In genomic region chr7:7817748-7818147, GRCh38 we compare ENCODE assay signal across 28 cellular contexts.
DNase-seq lines count a peak whose midpoint lies in the region; ATAC-seq and TF ChIP-seq lines count a peak whose summit lies in the region.
"Had no signal": no experiment of that assay in that cellular context is flagged by ENCODE, and none has a peak within 500 bp of the region (broad histone marks: within the 10 kb centered on the region; RNA-seq: fewer than 3 reads in every experiment).

No MANE protein-coding gene starts in this region.

- no peaks in the 10 kb centered on the region for H3K36me3 ChIP-seq in CD8-positive, alpha-beta memory T cell (ENCODE audit: insufficient read depth, low read length)
- H3K36me3 ChIP-seq in BE2C, result no peaks in the 10 kb centered on the region; the same call in 1 of the 2 replicates
- H3K36me3 ChIP-seq: cardiac muscle cell, lower lobe of right lung, ovary, Peyer's patch had no signal

- H3K4me3 Mint-ChIP-seq in CD8-positive, alpha-beta memory T cell, result peak overlapping the region in 6 of 7 donors; percentile 6 to 74 (median 40)
- no peak overlapping the region for H3K4me3 Mint-ChIP-seq in activated CD8-positive, alpha-beta T cell treated with anti-CD3 and anti-CD28 coated beads for 36 hours
- peak overlapping the region; percentile 30 for H3K4me3 Mint-ChIP-seq in natural killer cell
- H3K4me3 Mint-ChIP-seq: activated T-cell treated with anti-CD3 and anti-CD28 coated beads, Interleukin-2, amount 50 U/mL, for 24 hours; CD14-positive monocyte; GM23338 had no signal

- H3K9me3 ChIP-seq in CD8-positive, alpha-beta memory T cell (ENCODE audit: low read length), result no peaks in the 10 kb centered on the region
- no peaks in the 10 kb centered on the region for H3K9me3 ChIP-seq in BE2C
- H3K9me3 ChIP-seq: lower lobe of right lung, ovary, Peyer's patch had no signal

- H3K27ac ChIP-seq in CD8-positive, alpha-beta memory T cell (ENCODE audit: low read depth, low read length), result no peak overlapping the region
- H3K27ac ChIP-seq: cardiac muscle cell, coronary artery, epithelial cell of prostate, hepatocyte, lower lobe of right lung, ovary had no signal

- CTCF ChIA-PET in CD8-positive, alpha-beta memory T cell (lab: Charles Lee), result no interaction called here
- CTCF ChIA-PET in activated CD8-positive, alpha-beta T cell treated with anti-CD3 and anti-CD28 coated beads for 36 hours (lab: Charles Lee), result no interaction called here

- H3K4me1 Mint-ChIP-seq in CD8-positive, alpha-beta memory T cell, result peaks cover 44 to 47% (median 46%) of the 10 kb centered on the region in 3 donors
- H3K4me1 Mint-ChIP-seq in activated CD8-positive, alpha-beta T cell treated with anti-CD3 and anti-CD28 coated beads for 36 hours (ENCODE audit: low read depth), result peaks cover 28% of the 10 kb centered on the region
- H3K4me1 Mint-ChIP-seq in natural killer cell, result peaks cover 45% of the 10 kb centered on the region in 2 donors

- POLR2A ChIA-PET in CD8-positive, alpha-beta memory T cell (lab: Charles Lee), result no interaction called here
- POLR2A ChIA-PET in activated CD8-positive, alpha-beta T cell treated with anti-CD3 and anti-CD28 coated beads for 36 hours (lab: Charles Lee), result interaction anchor here (1.2 kb wide), 1 partner anchor 127 kb away, joined by 3 read pairs; no protein-coding TSS in a partner anchor

- peak in 1 of 5 donors; percentile 24 for DNase-seq in CD8-positive, alpha-beta memory T cell
- no peak for DNase-seq in activated CD8-positive, alpha-beta T cell treated with anti-CD3 and anti-CD28 coated beads for 36 hours
- DNase-seq in natural killer cell, result no peak
- no peak for DNase-seq in BE2C
- DNase-seq in GM19240 (ENCODE audit: insufficient read length, low spot score), result no peak
- DNase-seq: activated CD4-positive, alpha-beta T cell treated with anti-CD3 and anti-CD28 coated beads for 4 hours; activated gamma-delta T cell; activated T-cell treated with anti-CD3 and anti-CD28 coated beads, Interleukin-2, amount 50 U/mL, for 24 hours; effector CD8-positive, alpha-beta T cell; lower lobe of right lung; NCI-H1105 treated with DMSO at 0.1 percent for 48 hours; NCI-H2081 treated with DMSO at 0.1 percent for 48 hours; NCI-H345; NCI-H69; ovary; Peyer's patch; SHP77; stimulated activated CD4-positive, alpha-beta T cell treated with anti-CD3 and anti-CD28 coated beads, Interleukin-4, amount 100 ng/mL, for 24 hours; substantia nigra; trophoblast cell had no signal

- no peak for TF ChIP-seq CTCF in activated CD8-positive, alpha-beta T cell treated with anti-CD3 and anti-CD28 coated beads for 36 hours (IDR thresholded peaks at IDR 0.05)
- TF ChIP-seq CTCF in natural killer cell (IDR thresholded peaks at IDR 0.05) (no peak), BE2C (IDR thresholded peaks at IDR 0.05; ENCODE audit: low read depth, low read length) (no peak)

- no peaks in the 10 kb centered on the region for H3K9me3 Mint-ChIP-seq in CD8-positive, alpha-beta memory T cell
- H3K9me3 Mint-ChIP-seq in activated CD8-positive, alpha-beta T cell treated with anti-CD3 and anti-CD28 coated beads for 36 hours, result peaks cover 4% of the 10 kb centered on the region
- H3K9me3 Mint-ChIP-seq in natural killer cell, result no peaks in the 10 kb centered on the region
- H3K9me3 Mint-ChIP-seq: activated T-cell treated with anti-CD3 and anti-CD28 coated beads, Interleukin-2, amount 50 U/mL, for 24 hours; GM23338 had no signal

- peak overlapping the region in 7 of 8 donors; percentile 20 to 83 (median 59) for H3K27ac Mint-ChIP-seq in CD8-positive, alpha-beta memory T cell
- H3K27ac Mint-ChIP-seq in activated CD8-positive, alpha-beta T cell treated with anti-CD3 and anti-CD28 coated beads for 36 hours, result no peak overlapping the region
- H3K27ac Mint-ChIP-seq in natural killer cell, result peak overlapping the region; percentile 77 to 81
- H3K27ac Mint-ChIP-seq: activated T-cell treated with anti-CD3 and anti-CD28 coated beads, Interleukin-2, amount 50 U/mL, for 24 hours; GM23338 had no signal

- ATAC-seq in GM18520 (IDR thresholded peaks at IDR 0.05; ENCODE audit: unreplicated experiment), result peak; percentile 18
- peak; percentile 45 for ATAC-seq in activated CD8-positive, alpha-beta T cell treated with anti-CD3 and anti-CD28 coated beads for 36 hours
- ATAC-seq in natural killer cell, result peak; percentile 26 to 39 (median 34)
- no peak for ATAC-seq in GM19463 (IDR thresholded peaks at IDR 0.05; ENCODE audit: unreplicated experiment)
- ATAC-seq: GM23338 had no signal

- peaks cover 1 to 4% (median 3%) of the 10 kb centered on the region in 3 donors for H3K36me3 Mint-ChIP-seq in CD8-positive, alpha-beta memory T cell
- H3K36me3 Mint-ChIP-seq in activated CD8-positive, alpha-beta T cell treated with anti-CD3 and anti-CD28 coated beads for 36 hours (ENCODE audit: low read depth), result peaks cover 18% of the 10 kb centered on the region
- no peaks in the 10 kb centered on the region for H3K36me3 Mint-ChIP-seq in natural killer cell

- H3K4me3 ChIP-seq in CD8-positive, alpha-beta memory T cell (ENCODE audit: low read length), result no peak overlapping the region
- H3K4me3 ChIP-seq in BE2C (ENCODE audit: low read depth, low read length), result no peak overlapping the region
- H3K4me3 ChIP-seq: cardiac muscle cell, coronary artery, GM23338, hepatocyte, lower lobe of right lung, ovary, Peyer's patch had no signal

- intact Hi-C loops in activated CD8-positive, alpha-beta T cell treated with anti-CD3 and anti-CD28 coated beads for 36 hours (cut with micrococcal nuclease), result no loop called here
- intact Hi-C loops in natural killer cell (cut with micrococcal nuclease), result no loop called here

- no peaks in the 10 kb centered on the region for H3K27me3 Mint-ChIP-seq in CD8-positive, alpha-beta memory T cell
- H3K27me3 Mint-ChIP-seq in activated CD8-positive, alpha-beta T cell treated with anti-CD3 and anti-CD28 coated beads for 36 hours, result no peaks in the 10 kb centered on the region
- H3K27me3 Mint-ChIP-seq in natural killer cell (ENCODE audit: low read depth in 2 of 2), result no peaks in the 10 kb centered on the region
- H3K27me3 Mint-ChIP-seq: activated T-cell treated with anti-CD3 and anti-CD28 coated beads, Interleukin-2, amount 50 U/mL, for 24 hours had no signal

- H3K4me1 ChIP-seq in CD8-positive, alpha-beta memory T cell (ENCODE audit: insufficient read depth, low read length), result peaks cover 26% of the 10 kb centered on the region
- no peaks in the 10 kb centered on the region; the same call in none of the 2 replicates for H3K4me1 ChIP-seq in BE2C
- H3K4me1 ChIP-seq: lower lobe of right lung had no signal

- H3K27me3 ChIP-seq in CD8-positive, alpha-beta memory T cell (ENCODE audit: insufficient read depth, low read length, poor library complexity, severe bottlenecking), result no peaks in the 10 kb centered on the region
- H3K27me3 ChIP-seq in BE2C, result no peaks in the 10 kb centered on the region
- H3K27me3 ChIP-seq: cardiac muscle cell, hepatocyte, ovary, Peyer's patch had no signal
